Comparison of ENCODE assay signal across 8 cellular contexts in genomic region chr17:79840204-79840988, GRCh38. TPM values are rescaled to one million over a fixed set of nuclear protein-coding genes. Genes with fewer than 3 reads are reported as not detected.
DNase-seq lines count a peak whose midpoint lies in the region; ATAC-seq, FAIRE-seq and TF ChIP-seq lines count a peak whose summit lies in the region.

No MANE protein-coding gene starts in this region.

- peak overlapping the region; percentile 95 to 98 for H3K27ac ChIP-seq in A549
- H3K27ac ChIP-seq in GM23338 (ENCODE audit: low read depth) = no peak overlapping the region
- H3K27ac ChIP-seq in parathyroid adenoma = no peak overlapping the region

- H3K4me1 ChIP-seq in A549 (peaks cover 52% of the 10 kb centered on the region), GM23338 (ENCODE audit: insufficient read depth) (peaks cover 41% of the 10 kb centered on the region), parathyroid adenoma (peaks cover 4% of the 10 kb centered on the region)

- TF ChIP-seq EP300 in A549 (IDR thresholded peaks at IDR 0.05) = no peak

- TF ChIP-seq CTCF in A549 (IDR thresholded peaks at IDR 0.05) = 0 out of 3 replicates have a peak, but pooled peaks have one; percentile 12
- peak in 1 of 2 experiments; percentile 35; a peak in 1 of 4 replicates for TF ChIP-seq CTCF in GM23338 (conservative IDR thresholded peaks at IDR 0.05; ENCODE audit: low read depth in 2 of 2)
- TF ChIP-seq CTCF in fibroblast of the aortic adventitia (IDR thresholded peaks at IDR 0.05; ENCODE audit: insufficient read depth, low read length) = no peak
- no peak for TF ChIP-seq CTCF in parathyroid adenoma (IDR thresholded peaks at IDR 0.05)

- H3K79me2 ChIP-seq in GM23338 (replicated peaks; ENCODE audit: insufficient read depth) = no peaks in the 10 kb centered on the region
- peaks cover 10% of the 10 kb centered on the region for H3K79me2 ChIP-seq in parathyroid adenoma

- H3K9me3 Mint-ChIP-seq in GM23338 = peaks cover 5% of the 10 kb centered on the region; the same call in 2 of the 3 replicates
- no peaks in the 10 kb centered on the region for H3K9me3 Mint-ChIP-seq in activated CD8-positive, alpha-beta T cell treated with anti-CD3 and anti-CD28 coated beads, Interleukin-2, amount 10 ng/mL, durations not matched to agents 7 days and 5 days (ENCODE audit: insufficient read depth)

- no peaks in the 10 kb centered on the region for H3K9me2 ChIP-seq in GM23338 (ENCODE audit: insufficient read depth)

- H3K27me3 ChIP-seq in GM23338 (ENCODE audit: insufficient read depth) (peaks cover 88% of the 10 kb centered on the region), parathyroid adenoma (ENCODE audit: control insufficient read depth, insufficient read depth, low read length) (peaks cover 3% of the 10 kb centered on the region)

- H3K9me3 ChIP-seq in A549 (no peaks in the 10 kb centered on the region), parathyroid adenoma (ENCODE audit: control insufficient read depth, low read length) (no peaks in the 10 kb centered on the region)

- POLR2A ChIA-PET in A549 (lab: Yijun Ruan, JAX) = interaction anchor here (0.8 to 3.6 kb wide), 21 partner anchors 8 to 153 kb away, joined by 3 to 84 read pairs (median 9); partner anchors contain the start of gene CBX8
- POLR2A ChIA-PET in activated CD8-positive, alpha-beta T cell treated with anti-CD3 and anti-CD28 coated beads, Interleukin-2, amount 10 ng/mL, durations not matched to agents 7 days and 5 days (lab: Charles Lee) = interaction anchor here (0.8 to 2.9 kb wide), 8 partner anchors 9 to 153 kb away, joined by 3 to 19 read pairs (median 5); partner anchors contain the start of gene CBX8

- TF ChIP-seq POLR2A in A549 (IDR thresholded peaks at IDR 0.05; ENCODE audit: low read length) = no peak

- CTCF ChIA-PET in A549 (lab: Yijun Ruan, JAX) = interaction anchor here (0.6 to 15.4 kb wide), 59 partner anchors 9 to 951 kb away, joined by 3 to 238 read pairs (median 6); partner anchors contain the start of gene CBX8
- CTCF ChIA-PET in activated CD8-positive, alpha-beta T cell treated with anti-CD3 and anti-CD28 coated beads, Interleukin-2, amount 10 ng/mL, durations not matched to agents 7 days and 5 days (lab: Charles Lee) = interaction anchor here (0.8 to 7.0 kb wide), 17 partner anchors 10 to 153 kb away, joined by 3 to 94 read pairs (median 8); partner anchors contain the start of gene CBX8

- peaks cover 87% of the 10 kb centered on the region for H3K27me3 Mint-ChIP-seq in GM23338 (ENCODE audit: insufficient read depth, low read depth, poor library complexity)
- H3K27me3 Mint-ChIP-seq in activated CD8-positive, alpha-beta T cell treated with anti-CD3 and anti-CD28 coated beads, Interleukin-2, amount 10 ng/mL, durations not matched to agents 7 days and 5 days (ENCODE audit: low read depth) = peaks cover 34% of the 10 kb centered on the region

- H3K9ac ChIP-seq in parathyroid adenoma = no peak overlapping the region

- WGBS in A549 (ENCODE audit: missing lambda C conversion rate) = 58% methylated on average over 62 of the region's 78 CpGs

- H3K4me1 Mint-ChIP-seq in GM23338 = peaks cover 37% of the 10 kb centered on the region
- H3K4me1 Mint-ChIP-seq in activated CD8-positive, alpha-beta T cell treated with anti-CD3 and anti-CD28 coated beads, Interleukin-2, amount 10 ng/mL, durations not matched to agents 7 days and 5 days (ENCODE audit: low read depth) = peaks cover 46% of the 10 kb centered on the region

- TF ChIP-seq RAD21 in A549 (conservative IDR thresholded peaks at IDR 0.05 in 1 of 2, IDR thresholded peaks at IDR 0.05 in 1 of 2) = no peak

- DNase-seq in A549 (ENCODE audit: low read depth in 1 of 2, low spot score in 1 of 2) = peak in 1 of 2 experiments; percentile 54
- peak; percentile 67 for DNase-seq in GM23338 (ENCODE audit: low spot score)
- DNase-seq in activated CD8-positive, alpha-beta T cell treated with anti-CD3 and anti-CD28 coated beads, Interleukin-2, amount 10 ng/mL, durations not matched to agents 7 days and 5 days = peak; percentile 46
- DNase-seq in fibroblast of the aortic adventitia (ENCODE audit: low read depth) = peak; percentile 69
- no peak for DNase-seq in NCI-H2081 treated with DMSO at 0.1 percent for 48 hours (lab: John Stamatoyannopoulos, UW)
- no peak for DNase-seq in effector CD8-positive, alpha-beta T cell (lab: John Stamatoyannopoulos, UW)

- ATAC-seq in A549 (no peak), GM23338 (no peak), GM19395 (IDR thresholded peaks at IDR 0.05; ENCODE audit: unreplicated experiment) (no peak)
- no peak for ATAC-seq in activated CD8-positive, alpha-beta T cell treated with anti-CD3 and anti-CD28 coated beads, Interleukin-2, amount 10 ng/mL, durations not matched to agents 7 days and 5 days

- peaks cover 4% of the 10 kb centered on the region for H4K20me1 ChIP-seq in GM23338 (replicated peaks; ENCODE audit: insufficient read depth)

- H3K4me3 Mint-ChIP-seq in GM23338 = peak overlapping the region; percentile 49
- peak overlapping the region; percentile 36 for H3K4me3 Mint-ChIP-seq in activated CD8-positive, alpha-beta T cell treated with anti-CD3 and anti-CD28 coated beads, Interleukin-2, amount 10 ng/mL, durations not matched to agents 7 days and 5 days

- H3K36me3 ChIP-seq in GM23338 (ENCODE audit: insufficient read depth) (no peaks in the 10 kb centered on the region), parathyroid adenoma (ENCODE audit: control insufficient read depth, insufficient read depth, low read length) (no peaks in the 10 kb centered on the region)

- H3K36me3 Mint-ChIP-seq in GM23338 (ENCODE audit: low read depth) = no peaks in the 10 kb centered on the region
- H3K36me3 Mint-ChIP-seq in activated CD8-positive, alpha-beta T cell treated with anti-CD3 and anti-CD28 coated beads, Interleukin-2, amount 10 ng/mL, durations not matched to agents 7 days and 5 days (ENCODE audit: low read depth) = peaks cover 22% of the 10 kb centered on the region

- peak overlapping the region; percentile 81 for H3K4me2 ChIP-seq in A549
- H3K4me2 ChIP-seq in GM23338 = peak overlapping the region; percentile 68; the same call in 1 of the 2 replicates
- H3K4me2 ChIP-seq in parathyroid adenoma (ENCODE audit: low read length) = peak overlapping the region; percentile 90

- peak overlapping the region; percentile 82 for H3K4me3 ChIP-seq in A549
- H3K4me3 ChIP-seq in GM23338 = peak overlapping the region; percentile 64
- H3K4me3 ChIP-seq in fibroblast of the aortic adventitia (ENCODE audit: low read depth, low read length) = no peak overlapping the region
- H3K4me3 ChIP-seq in parathyroid adenoma (ENCODE audit: low read depth, low read length) = peak overlapping the region; percentile 67

- H3K27ac Mint-ChIP-seq in GM23338 = no peak overlapping the region
- H3K27ac Mint-ChIP-seq in activated CD8-positive, alpha-beta T cell treated with anti-CD3 and anti-CD28 coated beads, Interleukin-2, amount 10 ng/mL, durations not matched to agents 7 days and 5 days = peak overlapping the region; percentile 61

- no peak for FAIRE-seq in A549 (lab: Jason Lieb, UNC)

- H3F3A ChIP-seq in GM23338 (replicated peaks; ENCODE audit: low read depth) = peaks cover 34% of the 10 kb centered on the region

- no peak overlapping the region; the same call in 1 of the 2 replicates for H2AFZ ChIP-seq in GM23338
- peak overlapping the region; percentile 60 for H2AFZ ChIP-seq in parathyroid adenoma

TF ChIP-seq in A549, 52 proteins besides CTCF, POLR2A, EP300 and RAD21 (continues in another document):
- no peak for TF ChIP-seq FOXS1 (CRISPR knock-in tag; IDR thresholded peaks at IDR 0.05)
- TF ChIP-seq HES2 (IDR thresholded peaks at IDR 0.05) = 0 out of 2 replicates have a peak, but pooled peaks have one; percentile 28
- peak; percentile 60; the same call in 1 of the 2 replicates for TF ChIP-seq CHD4 (IDR thresholded peaks at IDR 0.05; ENCODE audit: borderline replicate concordance)
- no peak for TF ChIP-seq HDAC2 (IDR thresholded peaks at IDR 0.05)

TF ChIP-seq in GM23338, 12 proteins besides CTCF, POLR2A, EP300 and RAD21:
- no peak for TF ChIP-seq ZNF331 (CRISPR knock-in tag; IDR thresholded peaks at IDR 0.05; ENCODE audit: low read depth)
- no peak for TF ChIP-seq EZH2phosphoT487 (IDR thresholded peaks at IDR 0.05; ENCODE audit: unreplicated experiment)
- TF ChIP-seq EZH2 (IDR thresholded peaks at IDR 0.05; ENCODE audit: low read depth, unreplicated experiment) = peak; percentile 16
- no peak for TF ChIP-seq POLR2AphosphoS5 (IDR thresholded peaks at IDR 0.05; ENCODE audit: low read depth)

RNA-seq across cellular contexts. Expression of gene CBX4, which starts 1.2 kb away (rescaled TPM):
- polyA plus RNA-seq in A549 (2011; rRNA removed) (21.9 and 34.1 TPM in 2 replicates), A549 (2017; fragmentation: RNase III; extraction: RNeasy Plus Mini Kit Qiagen cat#74134 plus additional on column Dnase treatment) (25.9 to 31.9 TPM (median 31.0 TPM) in 3 replicates), GM23338 (2016; fragmentation: Nextera tagmentation; extraction: Ambion mirVana) (1.4 TPM in 2 replicates)
- 31.9 and 46.3 TPM in 2 replicates for polyA plus RNA-seq in A549 (2012; cell fraction: cytosol; rRNA removed)
- 48.9 and 61.8 TPM in 2 replicates for polyA plus RNA-seq in A549 (2012; cell fraction: nucleus; rRNA removed)
- 20.6 and 27.0 TPM in 2 replicates for polyA minus RNA-seq in A549 (2011; rRNA and poly(A)+ RNA removed)
- 4.6 and 5.7 TPM in 2 replicates for total RNA-seq in GM23338 (2014; rRNA removed; shearing (Covaris generic))
- 10 to 100 TPM; 50.3 to 57.2 TPM for total RNA-seq in activated CD8-positive, alpha-beta T cell treated with anti-CD3 and anti-CD28 coated beads, Interleukin-2, amount 10 ng/mL, durations not matched to agents 7 days and 5 days
- total RNA-seq in fibroblast of the aortic adventitia (ENCODE audit: low replicate concordance) = 8.3 and 12.8 TPM in 2 replicates

RNA-seq across cellular contexts. Expression of gene CBX8, which starts 43.5 kb away (rescaled TPM):
- polyA plus RNA-seq in A549 (2011; rRNA removed) (1.5 and 2.8 TPM in 2 replicates), A549 (2017; fragmentation: RNase III; extraction: RNeasy Plus Mini Kit Qiagen cat#74134 plus additional on column Dnase treatment) (11.0 to 13.1 TPM (median 11.9 TPM) in 3 replicates), GM23338 (2016; fragmentation: Nextera tagmentation; extraction: Ambion mirVana) (1.1 and 1.3 TPM in 2 replicates)
- polyA plus RNA-seq in A549 (2012; cell fraction: cytosol; rRNA removed) = 3.5 and 3.8 TPM in 2 replicates
- 4.8 and 7.2 TPM in 2 replicates for polyA plus RNA-seq in A549 (2012; cell fraction: nucleus; rRNA removed)
- 2.5 and 2.8 TPM in 2 replicates for polyA minus RNA-seq in A549 (2011; rRNA and poly(A)+ RNA removed)
- total RNA-seq in GM23338 (2014; rRNA removed; shearing (Covaris generic)) = 0.16 and 1.0 TPM in 2 replicates
- total RNA-seq in activated CD8-positive, alpha-beta T cell treated with anti-CD3 and anti-CD28 coated beads, Interleukin-2, amount 10 ng/mL, durations not matched to agents 7 days and 5 days = 1 to 10 TPM; 8.6 to 9.4 TPM
- total RNA-seq in fibroblast of the aortic adventitia (ENCODE audit: low replicate concordance) = 1.5 and 1.7 TPM in 2 replicates

Comparison
In these comparisons a context has a peak if more than half of its experiments do, and no peak if none do; other contexts are left out.
1. DNase-seq: peak in GM23338 (single experiment), activated CD8-positive, alpha-beta T cell treated with anti-CD3 and anti-CD28 coated beads, Interleukin-2, amount 10 ng/mL, durations not matched to agents 7 days and 5 days (single experiment) and fibroblast of the aortic adventitia (single experiment); none in NCI-H2081 treated with DMSO at 0.1 percent for 48 hours (single experiment) and effector CD8-positive, alpha-beta T cell (single experiment).
2. H3K27ac ChIP-seq: peak in A549 (2 of 2); none in GM23338 (single experiment) and parathyroid adenoma (single experiment).
3. Peak in every context shown above with its lines, with median percentiles within 50 percentile points of each other: H3K4me2 ChIP-seq.